ENCODE assay signal across 14 cellular contexts in the genomic region with DNA sequence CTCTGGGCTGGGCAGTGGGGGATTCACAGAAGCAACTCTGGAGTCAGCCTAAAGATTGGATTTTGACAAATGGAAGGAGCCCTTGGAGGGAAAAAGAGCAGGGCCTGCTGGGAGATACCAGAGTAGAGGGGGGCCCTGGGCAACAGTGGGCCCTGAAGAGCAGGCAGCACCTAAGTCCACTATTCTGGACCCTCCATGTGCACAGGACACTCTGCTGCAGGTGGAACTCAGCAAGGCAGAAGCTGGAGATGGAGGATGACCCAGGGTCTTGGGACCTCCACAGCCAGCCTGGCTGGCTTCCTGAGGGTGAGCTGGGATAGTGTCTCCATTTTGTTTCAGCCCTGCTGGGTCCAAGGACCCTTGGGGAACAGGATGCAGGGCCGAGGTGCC.
DNase-seq lines count a peak whose midpoint lies in the region; ATAC-seq and TF ChIP-seq lines count a peak whose summit lies in the region.
"Had no signal": no experiment of that assay in that cellular context is flagged by ENCODE, and none has a peak within 500 bp of the region (broad histone marks: within the 10 kb centered on the region; RNA-seq: fewer than 3 reads in every experiment).

No MANE protein-coding gene starts in this region.

- H3K79me1 ChIP-seq in neuronal stem cell (ENCODE audit: low read depth, low read length): no peaks in the 10 kb centered on the region

- H3K4me1 Mint-ChIP-seq in dendritic cell treated with granulocyte-macrophage colony-stimulating factor and Interleukin-4, amounts not matched to agents 40 ng/mL and 50 ng/mL, for 4 days (ENCODE audit: low read depth): peaks cover 33% of the 10 kb centered on the region

- ATAC-seq in left cardiac atrium: no peak
- ATAC-seq in upper lobe of right lung: no peak
- ATAC-seq in GM19328 (IDR thresholded peaks at IDR 0.05; ENCODE audit: unreplicated experiment): no peak
- no peak for ATAC-seq in GM18858 (IDR thresholded peaks at IDR 0.05; ENCODE audit: unreplicated experiment)

- H3K27ac ChIP-seq in right atrium auricular region: peak overlapping the region; percentile 74 to 85
- H3K27ac ChIP-seq in neuronal stem cell (replicated peaks; ENCODE audit: low read length): no peak overlapping the region
- H3K27ac ChIP-seq in upper lobe of right lung: peak overlapping the region; percentile 86

- no peak overlapping the region for H4K91ac ChIP-seq in neuronal stem cell (ENCODE audit: low read depth, low read length, poor library complexity)

- no peak for TF ChIP-seq CTCF in right atrium auricular region (IDR thresholded peaks at IDR 0.05)
- no peak for TF ChIP-seq CTCF in upper lobe of right lung (IDR thresholded peaks at IDR 0.05)

- H3K18ac ChIP-seq in neuronal stem cell (ENCODE audit: low read length): no peak overlapping the region

- no peak overlapping the region for H3K4me3 Mint-ChIP-seq in dendritic cell treated with granulocyte-macrophage colony-stimulating factor and Interleukin-4, amounts not matched to agents 40 ng/mL and 50 ng/mL, for 4 days
- H3K4me3 Mint-ChIP-seq: HFFc6 had no signal

- H2BK5ac ChIP-seq in neuronal stem cell (ENCODE audit: low read length): peak overlapping the region; percentile 10

- no peak overlapping the region for H3K14ac ChIP-seq in neuronal stem cell (ENCODE audit: low read length)

- H2AFZ ChIP-seq in neuronal stem cell (ENCODE audit: low read length): no peak overlapping the region

- no CpG with 5 or more reads among the region's 1 CpG for WGBS in neuronal stem cell (ENCODE audit: extremely low coverage in 2 of 2, insufficient read length in 2 of 2, insufficient replicate concordance in 1 of 2), 2 donors

- H3K4ac ChIP-seq in neuronal stem cell (ENCODE audit: low read length): no peak overlapping the region

- H3K27me3 ChIP-seq in right atrium auricular region: no peaks in the 10 kb centered on the region
- no peaks in the 10 kb centered on the region for H3K27me3 ChIP-seq in neuronal stem cell (ENCODE audit: control insufficient read depth in 3 of 3, insufficient read depth in 3 of 3, low read depth in 1 of 3, low read length in 3 of 3)
- H3K27me3 ChIP-seq in upper lobe of right lung: no peaks in the 10 kb centered on the region

- no peak overlapping the region for H2BK12ac ChIP-seq in neuronal stem cell (ENCODE audit: low read length)

- H3K36me3 ChIP-seq in right atrium auricular region (no peaks in the 10 kb centered on the region), neuronal stem cell (replicated peaks in 1 of 2; ENCODE audit: control insufficient read depth in 2 of 2, insufficient read depth in 2 of 2, low read length in 2 of 2) (no peaks in the 10 kb centered on the region), upper lobe of right lung (peaks cover 16% of the 10 kb centered on the region)

- no peak overlapping the region for H3K4me2 ChIP-seq in neuronal stem cell (ENCODE audit: insufficient read depth, low read length, poor library complexity, severe bottlenecking)

- no peak overlapping the region for H2BK15ac ChIP-seq in neuronal stem cell (ENCODE audit: low read length)

- DNase-seq in right atrium auricular region (ENCODE audit: low spot score): no peak
- no peak for DNase-seq in left cardiac atrium
- no peak for DNase-seq in neuronal stem cell (ENCODE audit: low spot score)
- DNase-seq in upper lobe of right lung: no peak
- DNase-seq in occipital lobe (lab: John Stamatoyannopoulos, UW): no peak
- DNase-seq: ACHN; activated CD8-positive, alpha-beta memory T cell treated with anti-CD3 and anti-CD28 coated beads for 24 hours; activated gamma-delta T cell; HFFc6; NCI-H1694; stimulated activated CD4-positive, alpha-beta T cell treated with anti-CD3 and anti-CD28 coated beads, Interleukin-12 subunit alpha, Interleukin-12 subunit beta, amount 100 ng/mL, for 4 hours had no signal

- H2AK5ac ChIP-seq in neuronal stem cell (ENCODE audit: low read depth, low read length): peak overlapping the region; percentile 37

- H3K4me3 ChIP-seq in right atrium auricular region: no peak overlapping the region
- H3K4me3 ChIP-seq in neuronal stem cell (ENCODE audit: low read length in 2 of 2): no peak overlapping the region
- H3K4me3 ChIP-seq in upper lobe of right lung: no peak overlapping the region

- intact Hi-C loops in left cardiac atrium (cut with DNase I): no loop called here
- intact Hi-C loops in dendritic cell treated with granulocyte-macrophage colony-stimulating factor and Interleukin-4, amounts not matched to agents 40 ng/mL and 50 ng/mL, for 4 days (cut with micrococcal nuclease): loop anchor here (10.0 kb wide), 1 partner anchor 169 kb away; a partner anchor contains a TSS
- intact Hi-C loops in upper lobe of right lung (cut with DNase I): no loop called here

- no peaks in the 10 kb centered on the region for H3K9me3 ChIP-seq in right atrium auricular region
- no peaks in the 10 kb centered on the region for H3K9me3 ChIP-seq in neuronal stem cell (replicated peaks in 1 of 2; ENCODE audit: control insufficient read depth in 2 of 2, insufficient read depth in 1 of 2, low read depth in 1 of 2, low read length in 2 of 2)
- no peaks in the 10 kb centered on the region for H3K9me3 ChIP-seq in upper lobe of right lung

- H3K27ac Mint-ChIP-seq in dendritic cell treated with granulocyte-macrophage colony-stimulating factor and Interleukin-4, amounts not matched to agents 40 ng/mL and 50 ng/mL, for 4 days: peak overlapping the region; percentile 83
- H3K27ac Mint-ChIP-seq: HFFc6 had no signal

- H3K23ac ChIP-seq in neuronal stem cell (ENCODE audit: low read depth, low read length, poor library complexity): no peak overlapping the region

- H3K9me3 Mint-ChIP-seq in dendritic cell treated with granulocyte-macrophage colony-stimulating factor and Interleukin-4, amounts not matched to agents 40 ng/mL and 50 ng/mL, for 4 days: no peaks in the 10 kb centered on the region
- H3K9me3 Mint-ChIP-seq: HFFc6 had no signal

- H3K9ac ChIP-seq in neuronal stem cell (ENCODE audit: low read depth, low read length, poor library complexity): no peak overlapping the region

- H2BK120ac ChIP-seq in neuronal stem cell (ENCODE audit: low read depth, low read length): peak overlapping the region; percentile 11

- no peak overlapping the region for H4K8ac ChIP-seq in neuronal stem cell (ENCODE audit: low read depth, low read length)

- H3K4me1 ChIP-seq in right atrium auricular region (peaks cover 0 to 53% of the 10 kb centered on the region in 2 donors), neuronal stem cell (ENCODE audit: control insufficient read depth in 2 of 2, insufficient read depth in 1 of 2, low read depth in 1 of 2, low read length in 2 of 2) (peaks cover 0 to 5% of the 10 kb centered on the region in 2 donors), upper lobe of right lung (peaks cover 45% of the 10 kb centered on the region)

- H3K27me3 Mint-ChIP-seq in dendritic cell treated with granulocyte-macrophage colony-stimulating factor and Interleukin-4, amounts not matched to agents 40 ng/mL and 50 ng/mL, for 4 days: no peaks in the 10 kb centered on the region

- H3K36me3 Mint-ChIP-seq in dendritic cell treated with granulocyte-macrophage colony-stimulating factor and Interleukin-4, amounts not matched to agents 40 ng/mL and 50 ng/mL, for 4 days (ENCODE audit: low read depth): peaks cover 49% of the 10 kb centered on the region
